In the genomic region with DNA sequence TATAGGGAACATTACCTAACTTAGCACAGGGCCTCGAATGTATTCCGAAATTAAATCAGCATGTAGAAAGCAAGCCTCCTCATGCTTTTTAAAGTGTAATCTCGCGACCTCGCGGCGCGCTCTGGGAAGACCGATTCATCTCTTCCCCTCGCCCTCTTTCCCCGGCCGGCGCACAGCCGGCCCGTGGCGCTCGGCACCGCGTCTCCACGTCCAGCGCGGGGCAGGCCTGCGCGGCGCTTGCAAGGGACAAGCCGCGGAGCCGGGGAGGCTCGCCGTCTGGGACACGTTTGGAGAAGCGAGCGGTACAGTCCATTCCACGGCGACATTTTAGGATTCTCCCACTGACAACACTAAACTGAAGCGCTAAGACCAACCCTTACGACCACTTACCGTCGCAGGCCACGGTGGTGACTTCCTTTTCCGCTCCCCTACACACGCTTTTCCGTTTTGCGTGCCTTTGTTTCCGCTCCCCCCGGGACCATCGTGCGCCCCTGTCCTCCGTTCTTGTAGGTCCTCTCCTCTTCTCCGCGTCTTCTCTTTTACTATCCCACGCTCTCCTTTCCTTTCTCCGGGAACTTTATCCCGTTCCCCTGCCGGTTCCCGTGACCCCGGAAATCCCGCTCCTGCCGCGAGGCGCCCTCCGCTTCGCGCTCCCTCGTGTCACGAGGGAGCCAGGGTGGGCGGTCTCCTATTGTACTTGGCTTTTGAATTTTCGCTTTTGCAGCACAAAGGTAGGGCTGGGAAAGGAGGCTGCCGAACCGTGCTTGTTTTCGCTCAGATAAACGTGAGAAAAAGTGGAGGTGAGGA, we compare ENCODE assay signal across 1 cellular context.
TF ChIP-seq lines count a peak whose summit lies in the region.

A gene with protein sequence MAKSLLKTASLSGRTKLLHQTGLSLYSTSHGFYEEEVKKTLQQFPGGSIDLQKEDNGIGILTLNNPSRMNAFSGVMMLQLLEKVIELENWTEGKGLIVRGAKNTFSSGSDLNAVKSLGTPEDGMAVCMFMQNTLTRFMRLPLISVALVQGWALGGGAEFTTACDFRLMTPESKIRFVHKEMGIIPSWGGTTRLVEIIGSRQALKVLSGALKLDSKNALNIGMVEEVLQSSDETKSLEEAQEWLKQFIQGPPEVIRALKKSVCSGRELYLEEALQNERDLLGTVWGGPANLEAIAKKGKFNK (minus strand): TSS at position 664 of the 807 bp plus-strand sequence. CDS start 12,581 bp downstream, outside the sequence.

TF ChIP-seq in HepG2, 621 proteins besides CTCF, POLR2A, EP300 and RAD21 (continued from another document and continues in another):
- TF ChIP-seq ZNF207 (IDR thresholded peaks at IDR 0.05; ENCODE audit: borderline replicate concordance) (no peak), CCDC6 (CRISPR knock-in tag; IDR thresholded peaks at IDR 0.05) (no peak; the same call in 1 of the 2 replicates), NONO (IDR thresholded peaks at IDR 0.05) (no peak), NONO (CRISPR knock-in tag; conservative IDR thresholded peaks at IDR 0.05) (peak; percentile 79), ZNF432 (CRISPR knock-in tag; IDR thresholded peaks at IDR 0.05; ENCODE audit: borderline replicate concordance) (no peak), MYC (CRISPR knock-in tag; IDR thresholded peaks at IDR 0.05; ENCODE audit: borderline replicate concordance) (peak; percentile 98), ZFX (CRISPR knock-in tag; IDR thresholded peaks at IDR 0.05; ENCODE audit: low read depth) (peak; percentile 97), MEF2D (CRISPR knock-in tag; IDR thresholded peaks at IDR 0.05) (0 out of 2 replicates have a peak, but pooled peaks have one; percentile 63), FOXA3 (CRISPR knock-in tag; IDR thresholded peaks at IDR 0.05) (peak; percentile 34; the same call in 1 of the 2 replicates), ZNF367 (CRISPR knock-in tag; IDR thresholded peaks at IDR 0.05; ENCODE audit: borderline replicate concordance) (no peak), MEIS1 (CRISPR knock-in tag; IDR thresholded peaks at IDR 0.05; ENCODE audit: borderline replicate concordance) (peak; percentile 54), YEATS2 (CRISPR knock-in tag; IDR thresholded peaks at IDR 0.05; ENCODE audit: borderline replicate concordance) (peak; percentile 95), ZNF329 (CRISPR knock-in tag; IDR thresholded peaks at IDR 0.05; ENCODE audit: low read depth) (0 out of 2 replicates have a peak, but pooled peaks have one; percentile 38), AGO1 (IDR thresholded peaks at IDR 0.05; ENCODE audit: low read depth, low read length, poor library complexity, severe bottlenecking) (no peak), MTA3 (CRISPR knock-in tag; IDR thresholded peaks at IDR 0.05) (no peak), ZNF709 (CRISPR knock-in tag; IDR thresholded peaks at IDR 0.05) (peak; percentile 89; the same call in 1 of the 2 replicates), ZNF543 (CRISPR knock-in tag; IDR thresholded peaks at IDR 0.05) (0 out of 2 replicates have a peak, but pooled peaks have one; percentile 57), SOX6 (IDR thresholded peaks at IDR 0.05) (no peak), SOX6 (CRISPR knock-in tag; IDR thresholded peaks at IDR 0.05) (peak; percentile 82), THYN1 (CRISPR knock-in tag; IDR thresholded peaks at IDR 0.05; ENCODE audit: borderline replicate concordance, low read depth) (no peak), ZNF337 (CRISPR knock-in tag; IDR thresholded peaks at IDR 0.05; ENCODE audit: borderline replicate concordance, low read depth) (no peak), NR1H2 (CRISPR knock-in tag; IDR thresholded peaks at IDR 0.05; ENCODE audit: borderline replicate concordance, low read depth) (peak; percentile 65), NR2F6 (IDR thresholded peaks at IDR 0.05) (0 out of 2 replicates have a peak, but pooled peaks have one; percentile 11), NR2F6 (CRISPR knock-in tag; IDR thresholded peaks at IDR 0.05) (peak; percentile 18; the same call in 1 of the 2 replicates), ADNP (CRISPR knock-in tag; IDR thresholded peaks at IDR 0.05) (no peak), MAZ (IDR thresholded peaks at IDR 0.05; ENCODE audit: borderline replicate concordance, low read depth, low read length) (no peak; the same call in 1 of the 2 replicates), MAZ (CRISPR knock-in tag; IDR thresholded peaks at IDR 0.05; ENCODE audit: low read depth) (no peak; the same call in 1 of the 2 replicates), KLF13 (CRISPR knock-in tag; IDR thresholded peaks at IDR 0.05) (no peak), ZSCAN29 (CRISPR knock-in tag; conservative IDR thresholded peaks at IDR 0.05) (peak; percentile 92), HHEX (CRISPR knock-in tag; IDR thresholded peaks at IDR 0.05) (no peak), ZNF672 (CRISPR knock-in tag; IDR thresholded peaks at IDR 0.05) (no peak), ZNF598 (CRISPR knock-in tag; IDR thresholded peaks at IDR 0.05; ENCODE audit: borderline replicate concordance) (peak; percentile 97), TCF12 (IDR thresholded peaks at IDR 0.05) (no peak), TCF12 (CRISPR knock-in tag; IDR thresholded peaks at IDR 0.05) (peak; percentile 93), ZNF264 (CRISPR knock-in tag; IDR thresholded peaks at IDR 0.05) (peak; percentile 40; the same call in 1 of the 2 replicates), KMT2B (CRISPR knock-in tag; IDR thresholded peaks at IDR 0.05) (peak; percentile 98), ZNF549 (CRISPR knock-in tag; IDR thresholded peaks at IDR 0.05) (no peak), SOX13 (IDR thresholded peaks at IDR 0.05) (peak; percentile 44; the same call in 1 of the 2 replicates), SOX13 (CRISPR knock-in tag; conservative IDR thresholded peaks at IDR 0.05 in 1 of 2, IDR thresholded peaks at IDR 0.05 in 1 of 2) (peak in 1 of 2 experiments; percentile 70; a peak in 2 of 4 replicates), NFKBIZ (CRISPR knock-in tag; IDR thresholded peaks at IDR 0.05) (peak; percentile 56; the same call in 1 of the 2 replicates), ZNF232 (CRISPR knock-in tag; IDR thresholded peaks at IDR 0.05; ENCODE audit: borderline replicate concordance) (peak; percentile 75), NKX3-1 (CRISPR knock-in tag; IDR thresholded peaks at IDR 0.05) (peak; percentile 20; the same call in 1 of the 2 replicates)
- TF ChIP-seq, protein P1, sequence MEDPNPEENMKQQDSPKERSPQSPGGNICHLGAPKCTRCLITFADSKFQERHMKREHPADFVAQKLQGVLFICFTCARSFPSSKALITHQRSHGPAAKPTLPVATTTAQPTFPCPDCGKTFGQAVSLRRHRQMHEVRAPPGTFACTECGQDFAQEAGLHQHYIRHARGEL (CRISPR knock-in tag; IDR thresholded peaks at IDR 0.05) = peak; percentile 40; the same call in 1 of the 2 replicates
- TF ChIP-seq, protein P2, sequence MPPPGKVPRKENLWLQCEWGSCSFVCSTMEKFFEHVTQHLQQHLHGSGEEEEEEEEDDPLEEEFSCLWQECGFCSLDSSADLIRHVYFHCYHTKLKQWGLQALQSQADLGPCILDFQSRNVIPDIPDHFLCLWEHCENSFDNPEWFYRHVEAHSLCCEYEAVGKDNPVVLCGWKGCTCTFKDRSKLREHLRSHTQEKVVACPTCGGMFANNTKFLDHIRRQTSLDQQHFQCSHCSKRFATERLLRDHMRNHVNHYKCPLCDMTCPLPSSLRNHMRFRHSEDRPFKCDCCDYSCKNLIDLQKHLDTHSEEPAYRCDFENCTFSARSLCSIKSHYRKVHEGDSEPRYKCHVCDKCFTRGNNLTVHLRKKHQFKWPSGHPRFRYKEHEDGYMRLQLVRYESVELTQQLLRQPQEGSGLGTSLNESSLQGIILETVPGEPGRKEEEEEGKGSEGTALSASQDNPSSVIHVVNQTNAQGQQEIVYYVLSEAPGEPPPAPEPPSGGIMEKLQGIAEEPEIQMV (CRISPR knock-in tag; IDR thresholded peaks at IDR 0.05; ENCODE audit: low read depth) = peak; percentile 90
- TF ChIP-seq, protein P3, sequence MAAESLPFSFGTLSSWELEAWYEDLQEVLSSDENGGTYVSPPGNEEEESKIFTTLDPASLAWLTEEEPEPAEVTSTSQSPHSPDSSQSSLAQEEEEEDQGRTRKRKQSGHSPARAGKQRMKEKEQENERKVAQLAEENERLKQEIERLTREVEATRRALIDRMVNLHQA (CRISPR knock-in tag; IDR thresholded peaks at IDR 0.05) = no peak
- TF ChIP-seq, protein P4, sequence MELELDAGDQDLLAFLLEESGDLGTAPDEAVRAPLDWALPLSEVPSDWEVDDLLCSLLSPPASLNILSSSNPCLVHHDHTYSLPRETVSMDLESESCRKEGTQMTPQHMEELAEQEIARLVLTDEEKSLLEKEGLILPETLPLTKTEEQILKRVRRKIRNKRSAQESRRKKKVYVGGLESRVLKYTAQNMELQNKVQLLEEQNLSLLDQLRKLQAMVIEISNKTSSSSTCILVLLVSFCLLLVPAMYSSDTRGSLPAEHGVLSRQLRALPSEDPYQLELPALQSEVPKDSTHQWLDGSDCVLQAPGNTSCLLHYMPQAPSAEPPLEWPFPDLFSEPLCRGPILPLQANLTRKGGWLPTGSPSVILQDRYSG (CRISPR knock-in tag; IDR thresholded peaks at IDR 0.05) = 0 out of 2 replicates have a peak, but pooled peaks have one; percentile 61
- TF ChIP-seq, protein P5, sequence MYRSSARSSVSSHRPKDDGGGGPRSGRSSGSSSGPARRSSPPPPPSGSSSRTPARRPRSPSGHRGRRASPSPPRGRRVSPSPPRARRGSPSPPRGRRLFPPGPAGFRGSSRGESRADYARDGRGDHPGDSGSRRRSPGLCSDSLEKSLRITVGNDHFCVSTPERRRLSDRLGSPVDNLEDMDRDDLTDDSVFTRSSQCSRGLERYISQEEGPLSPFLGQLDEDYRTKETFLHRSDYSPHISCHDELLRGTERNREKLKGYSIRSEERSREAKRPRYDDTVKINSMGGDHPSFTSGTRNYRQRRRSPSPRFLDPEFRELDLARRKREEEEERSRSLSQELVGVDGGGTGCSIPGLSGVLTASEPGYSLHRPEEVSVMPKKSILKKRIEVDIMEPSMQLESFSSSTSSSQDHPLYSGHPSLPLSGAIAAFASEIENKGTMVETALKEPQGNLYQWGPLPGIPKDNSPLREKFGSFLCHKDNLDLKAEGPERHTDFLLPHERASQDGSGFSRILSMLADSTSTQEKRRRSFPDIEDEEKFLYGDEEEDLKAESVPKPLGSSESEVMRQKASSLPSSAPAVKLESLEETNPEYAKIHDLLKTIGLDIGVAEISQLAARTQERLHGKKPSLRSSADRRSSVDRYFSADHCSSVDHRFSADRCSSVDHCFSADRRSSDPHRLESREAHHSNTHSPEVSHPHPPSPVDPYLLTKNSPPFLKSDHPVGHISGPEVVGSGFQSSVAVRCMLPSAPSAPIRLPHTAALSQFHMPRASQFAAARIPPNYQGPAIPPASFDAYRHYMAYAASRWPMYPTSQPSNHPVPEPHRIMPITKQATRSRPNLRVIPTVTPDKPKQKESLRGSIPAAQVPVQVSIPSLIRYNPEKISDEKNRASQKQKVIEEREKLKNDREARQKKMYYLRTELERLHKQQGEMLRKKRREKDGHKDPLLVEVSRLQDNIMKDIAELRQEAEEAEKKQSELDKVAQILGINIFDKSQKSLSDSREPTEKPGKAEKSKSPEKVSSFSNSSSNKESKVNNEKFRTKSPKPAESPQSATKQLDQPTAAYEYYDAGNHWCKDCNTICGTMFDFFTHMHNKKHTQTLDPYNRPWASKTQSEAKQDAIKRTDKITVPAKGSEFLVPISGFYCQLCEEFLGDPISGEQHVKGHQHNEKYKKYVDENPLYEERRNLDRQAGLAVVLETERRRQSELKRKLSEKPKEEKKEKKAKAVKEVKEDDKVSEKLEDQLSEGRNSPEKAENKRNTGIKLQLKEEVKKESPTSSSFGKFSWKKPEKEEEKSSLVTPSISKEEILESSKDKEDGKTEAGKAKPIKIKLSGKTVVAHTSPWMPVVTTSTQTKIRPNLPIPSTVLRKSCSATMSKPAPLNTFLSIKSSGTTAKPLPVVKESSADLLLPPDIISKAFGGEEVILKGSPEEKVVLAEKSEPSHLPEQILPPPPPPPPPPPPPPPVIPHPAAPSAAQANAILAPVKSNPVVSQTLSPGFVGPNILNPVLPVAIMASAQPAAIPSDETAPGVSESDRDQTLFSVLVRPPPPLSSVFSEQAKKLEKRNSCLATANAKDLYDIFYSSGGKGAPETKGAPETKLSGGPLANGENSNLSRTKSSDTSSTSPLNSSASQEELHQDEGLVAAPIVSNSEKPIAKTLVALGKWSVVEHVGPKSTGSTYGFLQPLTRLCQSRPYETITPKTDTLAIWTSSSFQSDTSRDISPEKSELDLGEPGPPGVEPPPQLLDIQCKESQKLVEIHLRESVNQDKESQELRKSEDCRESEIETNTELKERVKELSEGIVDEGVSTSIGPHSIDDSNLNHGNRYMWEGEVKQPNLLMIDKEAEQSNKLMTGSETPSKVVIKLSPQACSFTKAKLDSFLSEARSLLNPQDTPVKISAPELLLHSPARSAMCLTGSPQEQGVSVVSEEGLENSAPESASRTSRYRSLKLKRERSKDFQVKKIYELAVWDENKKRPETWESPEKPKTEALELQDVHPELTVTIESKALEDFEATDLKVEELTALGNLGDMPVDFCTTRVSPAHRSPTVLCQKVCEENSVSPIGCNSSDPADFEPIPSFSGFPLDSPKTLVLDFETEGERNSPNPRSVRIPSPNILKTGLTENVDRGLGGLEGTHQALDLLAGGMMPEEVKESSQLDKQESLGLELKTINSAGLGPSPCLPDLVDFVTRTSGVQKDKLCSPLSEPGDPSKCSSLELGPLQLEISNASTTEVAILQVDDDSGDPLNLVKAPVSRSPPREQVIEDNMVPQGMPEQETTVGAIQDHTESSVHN (CRISPR knock-in tag; IDR thresholded peaks at IDR 0.05) = no peak
- TF ChIP-seq, protein P6, sequence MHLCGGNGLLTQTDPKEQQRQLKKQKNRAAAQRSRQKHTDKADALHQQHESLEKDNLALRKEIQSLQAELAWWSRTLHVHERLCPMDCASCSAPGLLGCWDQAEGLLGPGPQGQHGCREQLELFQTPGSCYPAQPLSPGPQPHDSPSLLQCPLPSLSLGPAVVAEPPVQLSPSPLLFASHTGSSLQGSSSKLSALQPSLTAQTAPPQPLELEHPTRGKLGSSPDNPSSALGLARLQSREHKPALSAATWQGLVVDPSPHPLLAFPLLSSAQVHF (CRISPR knock-in tag; IDR thresholded peaks at IDR 0.05) = peak; percentile 73; the same call in 1 of the 2 replicates
- TF ChIP-seq, protein P7, sequence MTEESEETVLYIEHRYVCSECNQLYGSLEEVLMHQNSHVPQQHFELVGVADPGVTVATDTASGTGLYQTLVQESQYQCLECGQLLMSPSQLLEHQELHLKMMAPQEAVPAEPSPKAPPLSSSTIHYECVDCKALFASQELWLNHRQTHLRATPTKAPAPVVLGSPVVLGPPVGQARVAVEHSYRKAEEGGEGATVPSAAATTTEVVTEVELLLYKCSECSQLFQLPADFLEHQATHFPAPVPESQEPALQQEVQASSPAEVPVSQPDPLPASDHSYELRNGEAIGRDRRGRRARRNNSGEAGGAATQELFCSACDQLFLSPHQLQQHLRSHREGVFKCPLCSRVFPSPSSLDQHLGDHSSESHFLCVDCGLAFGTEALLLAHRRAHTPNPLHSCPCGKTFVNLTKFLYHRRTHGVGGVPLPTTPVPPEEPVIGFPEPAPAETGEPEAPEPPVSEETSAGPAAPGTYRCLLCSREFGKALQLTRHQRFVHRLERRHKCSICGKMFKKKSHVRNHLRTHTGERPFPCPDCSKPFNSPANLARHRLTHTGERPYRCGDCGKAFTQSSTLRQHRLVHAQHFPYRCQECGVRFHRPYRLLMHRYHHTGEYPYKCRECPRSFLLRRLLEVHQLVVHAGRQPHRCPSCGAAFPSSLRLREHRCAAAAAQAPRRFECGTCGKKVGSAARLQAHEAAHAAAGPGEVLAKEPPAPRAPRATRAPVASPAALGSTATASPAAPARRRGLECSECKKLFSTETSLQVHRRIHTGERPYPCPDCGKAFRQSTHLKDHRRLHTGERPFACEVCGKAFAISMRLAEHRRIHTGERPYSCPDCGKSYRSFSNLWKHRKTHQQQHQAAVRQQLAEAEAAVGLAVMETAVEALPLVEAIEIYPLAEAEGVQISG (CRISPR knock-in tag; IDR thresholded peaks at IDR 0.05) = peak; percentile 95
